12 cellular contexts compared by ENCODE assay signal in genomic region chr7:229184-229964, GRCh38. TPM values are rescaled to one million over a fixed set of nuclear protein-coding genes. Genes with fewer than 3 reads are reported as not detected.
A peak's percentile ranks its signal among the peaks of the same experiment; 100 is the strongest.
DNase-seq lines count a peak whose midpoint lies in the region; ATAC-seq and TF ChIP-seq lines count a peak whose summit lies in the region.
"Had no signal": no experiment of that assay in that cellular context is flagged by ENCODE, and none has a peak within 500 bp of the region (broad histone marks: within the 10 kb centered on the region; RNA-seq: fewer than 3 reads in every experiment).

No MANE protein-coding gene starts in this region.

- CTCF ChIA-PET in WTC11 (lab: Charles Lee) = interaction anchor here (1.3 kb wide), 1 partner anchor 29 kb away, joined by 8 read pairs; no protein-coding TSS in a partner anchor

- no peak overlapping the region for H3K27ac ChIP-seq in spleen

- intact Hi-C loops in sciatic nerve (cut with DNase I) = no loop called here
- intact Hi-C loops in spleen (cut with DNase I; ENCODE audit: low total_unique reads) = no loop called here

- H3K4me1 Mint-ChIP-seq in brain = peaks cover 51% of the 10 kb centered on the region
- H3K4me1 Mint-ChIP-seq in WTC11 = no peaks in the 10 kb centered on the region

- no peak for TF ChIP-seq CTCF in brain (conservative IDR thresholded peaks at IDR 0.05)
- no peak for TF ChIP-seq CTCF in WTC11 (IDR thresholded peaks at IDR 0.05)
- no peak for TF ChIP-seq CTCF in spleen (IDR thresholded peaks at IDR 0.05 in 8 of 11, conservative IDR thresholded peaks at IDR 0.05 in 3 of 11)
- TF ChIP-seq CTCF in GM20000 (IDR thresholded peaks at IDR 0.05; ENCODE audit: extremely low read depth, missing control alignments) = no peak

- peaks cover 0 to 13% (median 2%) of the 10 kb centered on the region in 6 donors for H3K4me1 ChIP-seq in spleen

- POLR2A ChIA-PET in WTC11 (lab: Charles Lee) = no interaction called here

- no peak for TF ChIP-seq POLR2A in spleen (IDR thresholded peaks at IDR 0.05)

- H3K27me3 Mint-ChIP-seq in brain = peaks cover 2% of the 10 kb centered on the region
- H3K27me3 Mint-ChIP-seq in WTC11 (ENCODE audit: low read depth) = no peaks in the 10 kb centered on the region

- H3K36me3 Mint-ChIP-seq in brain (peaks cover 13% of the 10 kb centered on the region), WTC11 (no peaks in the 10 kb centered on the region)

- ATAC-seq in sciatic nerve (peak; percentile 81), WTC11 (no peak)

- H3K9me3 Mint-ChIP-seq in brain (no peaks in the 10 kb centered on the region), WTC11 (no peaks in the 10 kb centered on the region)
- H3K9me3 Mint-ChIP-seq: activated T-cell treated with anti-CD3 and anti-CD28 coated beads, Interleukin-2, amount 50 U/mL, for 24 hours had no signal

- peak overlapping the region in 2 of 5 experiments; percentile 19 to 40 for H3K4me3 Mint-ChIP-seq in brain
- H3K4me3 Mint-ChIP-seq in WTC11 = no peak overlapping the region
- H3K4me3 Mint-ChIP-seq: activated T-cell treated with anti-CD3 and anti-CD28 coated beads, Interleukin-2, amount 50 U/mL, for 24 hours had no signal

- DNase-seq in Ammon's horn (ENCODE audit: low spot score) = peak; percentile 85
- DNase-seq in hepatic stellate cell (ENCODE audit: low spot score) = peak; percentile 74
- DNase-seq in sciatic nerve (ENCODE audit: low spot score) = peak; percentile 87
- no peak for DNase-seq in WTC11 (ENCODE audit: low spot score)
- DNase-seq in spleen = no peak
- DNase-seq in GM20000 (ENCODE audit: low spot score) = no peak
- DNase-seq in activated CD4-positive, CD25-positive, alpha-beta regulatory T cell treated with anti-CD3 and anti-CD28 coated beads, Interleukin-2, amount 50 U/mL, for 72 hours = no peak
- DNase-seq: activated T-cell treated with anti-CD3 and anti-CD28 coated beads, Interleukin-2, amount 50 U/mL, for 24 hours; erythroblast; NCI-H1417; SW 1271 had no signal

- 77 to 93% (median 89%) methylated on average over 29 of the region's 29 CpGs for WGBS in spleen, 5 donors

- H3K27ac Mint-ChIP-seq in brain (peak overlapping the region; percentile 40 to 93 (median 88)), WTC11 (no peak overlapping the region)
- H3K27ac Mint-ChIP-seq: activated T-cell treated with anti-CD3 and anti-CD28 coated beads, Interleukin-2, amount 50 U/mL, for 24 hours had no signal

- H3K36me3 ChIP-seq in spleen = no peaks in the 10 kb centered on the region

- peaks cover 0 to 9% (median 0%) of the 10 kb centered on the region in 7 donors for H3K27me3 ChIP-seq in spleen (replicated peaks in 1 of 7)

- H3K4me3 ChIP-seq in spleen = no peak overlapping the region

- no peaks in the 10 kb centered on the region for H3K9me3 ChIP-seq in spleen

TF ChIP-seq in WTC11, 78 proteins besides CTCF, POLR2A, EP300 and RAD21:
- TF ChIP-seq ZNF423 (CRISPR knock-in tag; IDR thresholded peaks at IDR 0.05) = no peak
- TF ChIP-seq TEAD1 (CRISPR knock-in tag; IDR thresholded peaks at IDR 0.05) = no peak
- no peak for TF ChIP-seq FOXK1 (CRISPR knock-in tag; IDR thresholded peaks at IDR 0.05)
- no peak for TF ChIP-seq NR2C2 (CRISPR knock-in tag; IDR thresholded peaks at IDR 0.05)
- no peak for TF ChIP-seq ZNF671 (CRISPR knock-in tag; IDR thresholded peaks at IDR 0.05)
- no peak for TF ChIP-seq ATF1 (CRISPR knock-in tag; IDR thresholded peaks at IDR 0.05)
- TF ChIP-seq ELF4 (CRISPR knock-in tag; IDR thresholded peaks at IDR 0.05; ENCODE audit: low read depth) = no peak
- TF ChIP-seq ZNF263 (CRISPR knock-in tag; IDR thresholded peaks at IDR 0.05; ENCODE audit: low read depth) = no peak
- TF ChIP-seq TP53 (CRISPR knock-in tag; IDR thresholded peaks at IDR 0.05) = no peak
- TF ChIP-seq, protein P1, sequence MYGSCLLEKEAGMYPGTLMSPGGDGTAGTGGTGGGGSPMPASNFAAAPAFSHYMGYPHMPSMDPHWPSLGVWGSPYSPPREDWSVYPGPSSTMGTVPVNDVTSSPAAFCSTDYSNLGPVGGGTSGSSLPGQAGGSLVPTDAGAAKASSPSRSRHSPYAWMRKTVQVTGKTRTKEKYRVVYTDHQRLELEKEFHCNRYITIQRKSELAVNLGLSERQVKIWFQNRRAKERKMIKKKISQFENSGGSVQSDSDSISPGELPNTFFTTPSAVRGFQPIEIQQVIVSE (CRISPR knock-in tag; IDR thresholded peaks at IDR 0.05; ENCODE audit: borderline replicate concordance) = no peak
- TF ChIP-seq NR1H2 (CRISPR knock-in tag; IDR thresholded peaks at IDR 0.05) = no peak
- TF ChIP-seq, protein P2, sequence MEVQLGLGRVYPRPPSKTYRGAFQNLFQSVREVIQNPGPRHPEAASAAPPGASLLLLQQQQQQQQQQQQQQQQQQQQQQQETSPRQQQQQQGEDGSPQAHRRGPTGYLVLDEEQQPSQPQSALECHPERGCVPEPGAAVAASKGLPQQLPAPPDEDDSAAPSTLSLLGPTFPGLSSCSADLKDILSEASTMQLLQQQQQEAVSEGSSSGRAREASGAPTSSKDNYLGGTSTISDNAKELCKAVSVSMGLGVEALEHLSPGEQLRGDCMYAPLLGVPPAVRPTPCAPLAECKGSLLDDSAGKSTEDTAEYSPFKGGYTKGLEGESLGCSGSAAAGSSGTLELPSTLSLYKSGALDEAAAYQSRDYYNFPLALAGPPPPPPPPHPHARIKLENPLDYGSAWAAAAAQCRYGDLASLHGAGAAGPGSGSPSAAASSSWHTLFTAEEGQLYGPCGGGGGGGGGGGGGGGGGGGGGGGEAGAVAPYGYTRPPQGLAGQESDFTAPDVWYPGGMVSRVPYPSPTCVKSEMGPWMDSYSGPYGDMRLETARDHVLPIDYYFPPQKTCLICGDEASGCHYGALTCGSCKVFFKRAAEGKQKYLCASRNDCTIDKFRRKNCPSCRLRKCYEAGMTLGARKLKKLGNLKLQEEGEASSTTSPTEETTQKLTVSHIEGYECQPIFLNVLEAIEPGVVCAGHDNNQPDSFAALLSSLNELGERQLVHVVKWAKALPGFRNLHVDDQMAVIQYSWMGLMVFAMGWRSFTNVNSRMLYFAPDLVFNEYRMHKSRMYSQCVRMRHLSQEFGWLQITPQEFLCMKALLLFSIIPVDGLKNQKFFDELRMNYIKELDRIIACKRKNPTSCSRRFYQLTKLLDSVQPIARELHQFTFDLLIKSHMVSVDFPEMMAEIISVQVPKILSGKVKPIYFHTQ (CRISPR knock-in tag; IDR thresholded peaks at IDR 0.05) = no peak
- no peak for TF ChIP-seq ESRRA (CRISPR knock-in tag; IDR thresholded peaks at IDR 0.05; ENCODE audit: borderline replicate concordance)
- no peak for TF ChIP-seq KAT7 (CRISPR knock-in tag; IDR thresholded peaks at IDR 0.05; ENCODE audit: borderline replicate concordance)
- TF ChIP-seq MXD4 (CRISPR knock-in tag; IDR thresholded peaks at IDR 0.05; ENCODE audit: borderline replicate concordance) = no peak
- TF ChIP-seq ATF6 (CRISPR knock-in tag; IDR thresholded peaks at IDR 0.05) = no peak
- TF ChIP-seq E2F5 (CRISPR knock-in tag; IDR thresholded peaks at IDR 0.05) = no peak

RNA-seq across cellular contexts. Expression of gene FAM20C, which starts 37.0 kb away (rescaled TPM):
- polyA plus RNA-seq in brain (ENCODE audit: insufficient read depth, low read depth, low replicate concordance) (20.8 TPM), spleen (10 to 100 TPM in 2 of 3 donors, 1 to 10 TPM in 1; 6.9 to 15.8 (median 10.5) TPM)
- total RNA-seq in sciatic nerve (57.0 TPM), WTC11 (2021) (48.0 to 64.9 TPM (median 49.1 TPM) in 3 replicates), spleen (10 to 100 TPM in 5 of 7 donors, 1 to 10 TPM in 2; 8.8 to 27.3 (median 14.9) TPM)

Comparison
In these comparisons a context has a peak if more than half of its experiments do, and no peak if none do; other contexts are left out.
1. DNase-seq: peak in Ammon's horn (single experiment), hepatic stellate cell (single experiment) and sciatic nerve (single experiment); none in WTC11 (single experiment), spleen (single experiment), GM20000 (single experiment) and activated CD4-positive, CD25-positive, alpha-beta regulatory T cell treated with anti-CD3 and anti-CD28 coated beads, Interleukin-2, amount 50 U/mL, for 72 hours (single experiment).